Comparison of ENCODE assay signal across 22 cellular contexts in the genomic region with DNA sequence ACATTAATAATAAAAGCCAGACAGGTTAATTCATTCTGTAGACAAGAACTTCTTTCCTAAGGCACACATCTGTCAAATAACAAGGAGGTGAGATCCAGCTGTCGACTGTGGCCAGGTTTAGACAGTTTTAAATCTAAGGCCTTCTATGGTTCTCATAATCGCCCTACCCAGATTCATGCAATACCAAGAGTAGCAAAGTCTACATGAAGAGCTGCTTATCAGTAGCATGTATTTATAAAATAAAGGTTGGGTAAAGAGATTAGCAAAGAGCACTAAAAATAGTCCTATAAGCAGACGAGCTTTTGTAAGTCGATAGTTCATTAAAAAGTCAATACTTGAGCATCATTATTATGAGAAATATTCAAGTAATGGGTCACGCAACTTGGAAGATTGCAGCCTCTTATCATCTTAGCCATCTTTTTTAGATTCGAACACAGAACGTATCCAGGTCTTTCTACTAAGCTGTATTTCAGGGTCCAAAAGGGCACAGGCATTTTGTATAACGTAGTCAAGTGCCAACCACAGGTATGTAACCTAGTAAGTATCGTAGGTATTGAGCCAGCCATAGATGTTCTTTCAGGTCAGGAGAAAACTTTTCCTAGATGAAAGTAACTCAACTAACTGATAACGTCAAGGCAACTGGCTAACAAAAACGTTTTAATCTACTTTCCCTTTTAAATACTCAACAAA. TPM values are rescaled to one million over a fixed set of nuclear protein-coding genes. Genes with fewer than 3 reads are reported as not detected.
DNase-seq lines count a peak whose midpoint lies in the region; ATAC-seq and TF ChIP-seq lines count a peak whose summit lies in the region.
"Had no signal": no experiment of that assay in that cellular context is flagged by ENCODE, and none has a peak within 500 bp of the region (broad histone marks: within the 10 kb centered on the region; RNA-seq: fewer than 3 reads in every experiment).

No MANE protein-coding gene starts in this region.

- no peaks in the 10 kb centered on the region for H3K9me3 ChIP-seq in left ventricle myocardium inferior (replicated peaks)
- H3K9me3 ChIP-seq: gastroesophageal sphincter, SJSA1, uterus had no signal

- H3K27ac Mint-ChIP-seq in neural crest cell (ENCODE audit: unreplicated experiment) = no peak overlapping the region
- H3K27ac Mint-ChIP-seq: activated B cell treated with CpG ODN at 0.5 μM for 24 hours; activated naive CD4-positive, alpha-beta T cell treated with anti-CD3 and anti-CD28 coated beads, Interleukin-2, amount 50 U/mL, for 72 hours; dendritic cell treated with granulocyte-macrophage colony-stimulating factor and Interleukin-4, amounts not matched to agents 40 ng/mL and 50 ng/mL, for 4 days; T-helper 2 cell treated with Interferon-gamma antibody and Interleukin-4, amounts not matched to agents 5 μg/mL and 100 μg/mL, for 36 hours had no signal

- peak overlapping the region; percentile 19 for H3K27ac ChIP-seq in left ventricle myocardium inferior (replicated peaks)
- H3K27ac ChIP-seq: PC-9, SJSA1, uterus had no signal

- H3K27me3 ChIP-seq in left ventricle myocardium inferior (ENCODE audit: low read depth) = no peaks in the 10 kb centered on the region
- H3K27me3 ChIP-seq: gastroesophageal sphincter, SJSA1, uterus had no signal

- TF ChIP-seq CTCF in left ventricle myocardium inferior (IDR thresholded peaks at IDR 0.05; ENCODE audit: borderline replicate concordance) (no peak), epithelial cell of proximal tubule (conservative IDR thresholded peaks at IDR 0.05; ENCODE audit: low read depth, low read length) (no peak), neural crest cell (conservative IDR thresholded peaks at IDR 0.05) (no peak)

- H3K4me3 ChIP-seq in left ventricle myocardium inferior = peak overlapping the region; percentile 94
- H3K4me3 ChIP-seq in epithelial cell of proximal tubule (ENCODE audit: low read depth, low read length) = peak overlapping the region; percentile 93
- H3K4me3 ChIP-seq: GM12878, PC-9, SJSA1 had no signal

- no peaks in the 10 kb centered on the region for H3K36me3 ChIP-seq in left ventricle myocardium inferior
- H3K36me3 ChIP-seq: gastroesophageal sphincter, uterus had no signal

- intact Hi-C loops in left ventricle myocardium inferior (cut with micrococcal nuclease) (loop anchor here (10.0 kb wide), 1 partner anchor 73 kb away; no protein-coding TSS in a partner anchor), left cardiac atrium (cut with DNase I) (loop anchor here in 1 of 2 donors (5.0 kb wide), 1 partner anchor 105 kb away; no protein-coding TSS in a partner anchor)

- no peak for ATAC-seq in left cardiac atrium
- no peak for ATAC-seq in HG03354 (IDR thresholded peaks at IDR 0.05; ENCODE audit: poor library complexity, severe bottlenecking, unreplicated experiment)
- ATAC-seq: activated naive CD4-positive, alpha-beta T cell treated with anti-CD3 and anti-CD28 coated beads, Interleukin-2, amount 50 U/mL, for 72 hours; gastroesophageal sphincter; GM12878 had no signal

- H3K4me1 ChIP-seq in left ventricle myocardium inferior = peaks cover 58% of the 10 kb centered on the region

- peaks cover 2% of the 10 kb centered on the region for H3K36me3 Mint-ChIP-seq in neural crest cell (ENCODE audit: low read depth)
- H3K36me3 Mint-ChIP-seq: activated naive CD4-positive, alpha-beta T cell treated with anti-CD3 and anti-CD28 coated beads, Interleukin-2, amount 50 U/mL, for 72 hours had no signal

- peaks cover 2% of the 10 kb centered on the region for H3K27me3 Mint-ChIP-seq in neural crest cell (ENCODE audit: low read depth)

- peak overlapping the region; percentile 93 for H3K4me3 Mint-ChIP-seq in neural crest cell
- H3K4me3 Mint-ChIP-seq: activated B cell treated with CpG ODN at 0.5 μM for 24 hours; dendritic cell treated with granulocyte-macrophage colony-stimulating factor and Interleukin-4, amounts not matched to agents 40 ng/mL and 50 ng/mL, for 4 days; T-helper 2 cell treated with Interferon-gamma antibody and Interleukin-4, amounts not matched to agents 5 μg/mL and 100 μg/mL, for 36 hours had no signal

- peaks cover 30% of the 10 kb centered on the region for H3K4me1 Mint-ChIP-seq in neural crest cell

- H3K9me3 Mint-ChIP-seq in neural crest cell = no peaks in the 10 kb centered on the region
- H3K9me3 Mint-ChIP-seq: activated B cell treated with CpG ODN at 0.5 μM for 24 hours; activated naive CD4-positive, alpha-beta T cell treated with anti-CD3 and anti-CD28 coated beads, Interleukin-2, amount 50 U/mL, for 72 hours; dendritic cell treated with granulocyte-macrophage colony-stimulating factor and Interleukin-4, amounts not matched to agents 40 ng/mL and 50 ng/mL, for 4 days; T-helper 2 cell treated with Interferon-gamma antibody and Interleukin-4, amounts not matched to agents 5 μg/mL and 100 μg/mL, for 36 hours had no signal

- no peak for DNase-seq in left ventricle myocardium inferior
- DNase-seq in left cardiac atrium = no peak
- DNase-seq in epithelial cell of proximal tubule (ENCODE audit: low read depth) = no peak
- no peak for DNase-seq in neural crest cell (ENCODE audit: low read depth, low spot score)
- DNase-seq in activated CD4-positive, alpha-beta T cell treated with anti-CD3 and anti-CD28 coated beads, Interleukin-2, amount 50 U/mL, for 48 hours = no peak
- DNase-seq in HCEC 1CT = no peak
- DNase-seq in NCI-H128 (lab: John Stamatoyannopoulos, UW; ENCODE audit: unreplicated experiment) = no peak
- DNase-seq: activated B cell treated with CpG ODN at 0.5 μM for 24 hours; GOT3; NCI-H146; NCI-H2171 treated with DMSO at 0.1 percent for 48 hours; NCI-H82; PC-9; stimulated activated CD4-positive, alpha-beta T cell treated with anti-CD3 and anti-CD28 coated beads, Interleukin-2, amount 100 ng/mL, for 48 hours; uterus had no signal

RNA-seq across cellular contexts. Expression of a gene that starts 3.1 kb away (rescaled TPM):
- total RNA-seq in left ventricle myocardium inferior = 20.3 TPM
- 10 to 100 TPM; 16.6 to 18.8 TPM for total RNA-seq in left cardiac atrium
- 10.3 and 12.4 TPM in 2 replicates for total RNA-seq in epithelial cell of proximal tubule
- total RNA-seq in neural crest cell = 11.7 and 11.8 TPM in 2 replicates
